ENCODE assay signal across 1 cellular context in the genomic region with DNA sequence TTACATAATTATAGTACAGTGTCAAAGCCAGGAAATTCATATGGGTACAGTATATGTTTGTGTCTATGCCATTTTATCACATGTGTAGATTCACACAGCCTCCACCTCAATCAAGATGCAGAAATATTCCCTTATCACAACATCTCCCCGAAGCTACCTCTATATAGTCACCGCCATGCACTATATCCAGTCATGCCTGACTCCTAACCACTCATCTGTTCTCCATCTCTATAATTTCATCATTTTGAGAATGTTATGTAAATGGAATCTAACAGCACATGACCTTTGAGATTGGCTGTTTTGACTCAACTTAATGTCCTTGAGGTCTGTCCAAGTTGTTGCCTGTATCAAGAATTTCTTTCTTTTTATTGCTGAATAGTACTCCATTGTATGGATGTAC.
TF ChIP-seq lines count a peak whose summit lies in the region.

No MANE protein-coding gene starts in this region.

TF ChIP-seq in SK-N-SH treated with all-trans-retinoic acid at 6 μM for 48 hours, 23 proteins besides CTCF, POLR2A, EP300 and RAD21 (continued from another document):
- TF ChIP-seq RARB (CRISPR knock-in tag; IDR thresholded peaks at IDR 0.05) (no peak), OSR1 (CRISPR knock-in tag; IDR thresholded peaks at IDR 0.05) (no peak), ZNF70 (CRISPR knock-in tag; IDR thresholded peaks at IDR 0.05) (no peak), ZFP3 (CRISPR knock-in tag; IDR thresholded peaks at IDR 0.05) (no peak)
